In the genomic region with DNA sequence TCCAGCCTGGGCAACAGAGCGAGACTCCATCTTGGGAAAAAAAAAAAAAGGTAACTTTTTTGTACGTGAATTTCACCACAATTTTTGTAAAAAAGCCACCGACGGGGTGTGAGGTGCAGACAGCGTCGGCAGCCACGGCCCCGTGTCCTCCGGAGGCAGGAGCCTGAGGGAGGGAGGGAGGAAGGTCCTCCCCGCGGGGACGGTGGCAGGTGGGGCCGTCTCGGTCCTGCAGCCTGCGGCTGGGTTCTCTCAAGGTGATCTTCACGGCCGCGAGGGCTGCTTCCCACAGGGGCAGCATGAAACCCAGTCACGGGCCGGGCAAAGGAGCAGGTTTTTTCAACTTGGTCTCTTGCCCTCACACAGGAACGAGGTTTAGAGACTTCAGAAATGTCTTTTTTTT, we compare ENCODE assay signal across 20 cellular contexts.
"Had no signal": no experiment of that assay in that cellular context is flagged by ENCODE, and none has a peak within 500 bp of the region (broad histone marks: within the 10 kb centered on the region; RNA-seq: fewer than 3 reads in every experiment).

No MANE protein-coding gene starts in this region.

- FAIRE-seq: TTC549 had no signal

- H3K27me3 ChIP-seq: dorsolateral prefrontal cortex, gastrocnemius medialis, tibial nerve had no signal

- H3K27ac Mint-ChIP-seq: activated CD8-positive, alpha-beta memory T cell treated with anti-CD3 and anti-CD28 coated beads, Interleukin-2, amount 10 ng/mL, durations not matched to agents 7 days and 5 days; activated T-helper 2 cell treated with anti-CD3 and anti-CD28 coated beads, Interferon-gamma antibody, Interleukin-2, Interleukin-4, amounts not matched to agents 10 μg/mL and 5 μg/mL and 100 μg/mL, durations not matched to agents 14 hours and 24 hours and 36 hours; endodermal cell; nephron; progenitor cell of endocrine pancreas; stimulated activated effector memory CD8-positive, alpha-beta T cell treated with anti-CD3 and anti-CD28 coated beads, Interleukin-12 subunit alpha, Interleukin-12 subunit beta, amount 100 ng/mL, for 72 hours; WTC11 had no signal

- H3K36me3 ChIP-seq: gastrocnemius medialis had no signal

- DNase-seq: activated CD8-positive, alpha-beta memory T cell treated with anti-CD3 and anti-CD28 coated beads, Interleukin-2, amount 10 ng/mL, durations not matched to agents 7 days and 5 days; activated naive CD4-positive, alpha-beta T cell treated with anti-CD3 and anti-CD28 coated beads, Interleukin-2, amount 50 U/mL, for 16 hours; activated T-cell treated with anti-CD3 and anti-CD28 coated beads, Interleukin-2, amount 50 U/mL, for 1 hour; endodermal cell; erythroblast; gastrocnemius medialis; islet precursor cell; mesendoderm; nucleus accumbens; stimulated activated CD4-positive, alpha-beta T cell treated with anti-CD3 and anti-CD28 coated beads, Interleukin-12 subunit alpha, Interleukin-12 subunit beta, amount 100 ng/mL, for 4 hours; stimulated activated CD4-positive, alpha-beta T cell treated with anti-CD3 and anti-CD28 coated beads, Interleukin-2, amount 100 ng/mL, for 24 hours; SW 1271 had no signal

- H3K9me3 ChIP-seq: gastrocnemius medialis, tibial nerve had no signal

- H3K4me3 Mint-ChIP-seq: activated CD8-positive, alpha-beta memory T cell treated with anti-CD3 and anti-CD28 coated beads, Interleukin-2, amount 10 ng/mL, durations not matched to agents 7 days and 5 days; endodermal cell; nephron; stimulated activated effector memory CD8-positive, alpha-beta T cell treated with anti-CD3 and anti-CD28 coated beads, Interleukin-12 subunit alpha, Interleukin-12 subunit beta, amount 100 ng/mL, for 72 hours; WTC11 had no signal

- H3K4me1 ChIP-seq: gastrocnemius medialis, tibial nerve had no signal

- H3K27me3 Mint-ChIP-seq: activated CD8-positive, alpha-beta memory T cell treated with anti-CD3 and anti-CD28 coated beads, Interleukin-2, amount 10 ng/mL, durations not matched to agents 7 days and 5 days; progenitor cell of endocrine pancreas had no signal

- H3K9me3 Mint-ChIP-seq: activated T-helper 2 cell treated with anti-CD3 and anti-CD28 coated beads, Interferon-gamma antibody, Interleukin-2, Interleukin-4, amounts not matched to agents 10 μg/mL and 5 μg/mL and 100 μg/mL, durations not matched to agents 14 hours and 24 hours and 36 hours; nephron; stimulated activated effector memory CD8-positive, alpha-beta T cell treated with anti-CD3 and anti-CD28 coated beads, Interleukin-12 subunit alpha, Interleukin-12 subunit beta, amount 100 ng/mL, for 72 hours; WTC11 had no signal

- H3K4me3 ChIP-seq: dorsolateral prefrontal cortex, gastrocnemius medialis, tibial nerve had no signal

- ATAC-seq: activated CD8-positive, alpha-beta memory T cell treated with anti-CD3 and anti-CD28 coated beads, Interleukin-2, amount 10 ng/mL, durations not matched to agents 7 days and 5 days; gastrocnemius medialis; stimulated activated effector memory CD8-positive, alpha-beta T cell treated with anti-CD3 and anti-CD28 coated beads, Interleukin-12 subunit alpha, Interleukin-12 subunit beta, amount 100 ng/mL, for 72 hours; WTC11 had no signal

- H3K4me1 Mint-ChIP-seq: activated CD8-positive, alpha-beta memory T cell treated with anti-CD3 and anti-CD28 coated beads, Interleukin-2, amount 10 ng/mL, durations not matched to agents 7 days and 5 days; endodermal cell; nephron; stimulated activated effector memory CD8-positive, alpha-beta T cell treated with anti-CD3 and anti-CD28 coated beads, Interleukin-12 subunit alpha, Interleukin-12 subunit beta, amount 100 ng/mL, for 72 hours; WTC11 had no signal

- H3K27ac ChIP-seq: dorsolateral prefrontal cortex, gastrocnemius medialis, tibial nerve had no signal
